9 cellular contexts compared by ENCODE assay signal in the genomic region with DNA sequence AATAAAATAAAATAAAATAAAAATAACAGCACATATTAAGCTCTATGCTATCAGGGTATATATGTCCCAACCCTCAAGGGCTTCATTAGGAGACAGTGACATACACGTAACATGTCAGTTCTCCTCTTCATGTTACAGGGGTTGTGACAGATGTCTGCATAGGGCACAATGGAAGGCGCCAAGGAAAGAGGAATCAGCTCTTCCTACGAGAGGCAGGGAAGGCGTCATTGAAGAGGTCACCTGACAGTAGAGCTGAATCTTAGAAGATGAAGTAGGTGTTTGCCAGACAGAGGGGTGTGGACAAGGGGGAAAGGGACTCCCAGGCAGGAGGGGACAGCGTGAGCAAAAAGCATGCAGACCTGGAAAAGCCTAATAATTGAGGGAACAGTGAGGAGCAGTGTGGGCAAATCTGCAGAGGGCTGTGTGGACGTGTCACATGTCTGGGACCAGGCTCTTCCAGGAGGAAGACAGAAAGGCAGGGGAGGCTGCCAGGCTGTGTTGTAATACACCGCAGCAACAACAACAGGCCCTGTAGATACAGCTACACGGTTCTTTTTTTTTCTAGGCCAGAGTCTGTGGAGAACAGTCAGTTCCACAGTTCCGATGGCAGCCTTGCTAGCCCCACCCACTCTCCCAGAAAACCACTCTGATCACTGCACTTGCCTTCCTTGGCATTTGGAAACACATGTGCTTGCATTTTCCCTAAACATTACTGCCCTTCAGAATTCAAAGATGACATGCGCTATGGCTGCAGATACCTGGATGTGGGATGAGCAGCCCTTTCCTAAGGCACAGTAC. TPM values are rescaled to one million over a fixed set of nuclear protein-coding genes. Genes with fewer than 3 reads are reported as not detected.
DNase-seq lines count a peak whose midpoint lies in the region; ATAC-seq and TF ChIP-seq lines count a peak whose summit lies in the region.
"Had no signal": no experiment of that assay in that cellular context is flagged by ENCODE, and none has a peak within 500 bp of the region (broad histone marks: within the 10 kb centered on the region; RNA-seq: fewer than 3 reads in every experiment).

No MANE protein-coding gene starts in this region.

- H3K4me1 ChIP-seq in fibroblast of lung (ENCODE audit: control insufficient read depth, extremely low read depth, insufficient read depth, low read length) (no peaks in the 10 kb centered on the region), tibial artery (peaks cover 0 to 35% (median 28%) of the 10 kb centered on the region in 4 donors)

- in situ Hi-C loops in SK-MEL-5 (cut with HindIII; ENCODE audit: low pct_unique_long_range_greater_than_20kb, low sequenced_read_pairs), result no loop called here

- DNase-seq in SK-MEL-5 (ENCODE audit: low read depth, low spot score) (peak; percentile 71), fibroblast of lung (ENCODE audit: low read depth in 2 of 2) (peak; percentile 42 to 93), myocyte (ENCODE audit: low read depth) (peak; percentile 41), tibial artery (peak; percentile 97 to 98), NCI-H1105 (lab: John Stamatoyannopoulos, UW) (no peak)
- no peak for DNase-seq in activated effector memory CD4-positive, alpha-beta T cell treated with anti-CD3 and anti-CD28 coated beads, Interleukin-2, amount 50 U/mL, for 16 hours
- DNase-seq: activated naive CD8-positive, alpha-beta T cell treated with anti-CD3 and anti-CD28 coated beads, Interleukin-2, amount 10 ng/mL, durations not matched to agents 7 days and 5 days had no signal

- H3K27me3 ChIP-seq in fibroblast of lung (ENCODE audit: control insufficient read depth, insufficient read depth, low read length) (no peaks in the 10 kb centered on the region), tibial artery (no peaks in the 10 kb centered on the region)

- no peak overlapping the region for H3K4me3 ChIP-seq in fibroblast of lung (replicated peaks in 1 of 4; ENCODE audit: control extremely low read depth in 1 of 4, insufficient read depth in 1 of 4, low read depth in 3 of 4, low read length in 4 of 4)
- H3K4me3 ChIP-seq in tibial artery, result no peak overlapping the region

- H3K9me3 ChIP-seq in fibroblast of lung (ENCODE audit: control insufficient read depth, insufficient read depth, low read depth, low read length) (no peaks in the 10 kb centered on the region), tibial artery (peaks cover 0 to 6% (median 0%) of the 10 kb centered on the region in 3 donors)

- intact Hi-C loops in tibial artery (cut with DNase I; ENCODE audit: low total_unique reads), result no loop called here

- H3K27ac ChIP-seq in fibroblast of lung (ENCODE audit: insufficient read depth, low read length) (no peak overlapping the region), tibial artery (peak overlapping the region; percentile 77 to 98)

- no peak for TF ChIP-seq CTCF in fibroblast of lung (conservative IDR thresholded peaks at IDR 0.05 in 1 of 2, IDR thresholded peaks at IDR 0.05 in 1 of 2; ENCODE audit: low read depth in 1 of 2, low read length in 2 of 2)
- TF ChIP-seq CTCF in tibial artery (IDR thresholded peaks at IDR 0.05), result no peak

- H3K36me3 ChIP-seq in fibroblast of lung (ENCODE audit: control insufficient read depth, insufficient read depth, low read length), result no peaks in the 10 kb centered on the region
- no peaks in the 10 kb centered on the region for H3K36me3 ChIP-seq in tibial artery

- H3K9ac ChIP-seq in fibroblast of lung (ENCODE audit: insufficient read depth, low read length), result no peak overlapping the region

- H2AFZ ChIP-seq in fibroblast of lung (ENCODE audit: low read length), result no peak overlapping the region

- no peaks in the 10 kb centered on the region for H4K20me1 ChIP-seq in fibroblast of lung (ENCODE audit: control insufficient read depth, extremely low read depth, insufficient read depth, low read length)

- H3K79me2 ChIP-seq in fibroblast of lung (ENCODE audit: control insufficient read depth, insufficient read depth, low read length), result peaks cover 2% of the 10 kb centered on the region

- H3K4me2 ChIP-seq in fibroblast of lung (ENCODE audit: extremely low read depth, insufficient read depth, low read length), result no peak overlapping the region

- ATAC-seq in GM21381 (IDR thresholded peaks at IDR 0.05; ENCODE audit: unreplicated experiment) (no peak), GM19023 (IDR thresholded peaks at IDR 0.05; ENCODE audit: unreplicated experiment) (no peak)

RNA-seq across cellular contexts. Expression of a gene that starts 2.5 kb away (rescaled TPM):
- 4.3 and 4.6 TPM in 2 replicates for total RNA-seq in SK-MEL-5 (2014; rRNA removed; shearing (Covaris generic))
- polyA plus RNA-seq in SK-MEL-5 (2015; cell fraction: cytosol; rRNA removed), result 10.1 and 11.8 TPM in 2 replicates
- 3.6 and 4.6 TPM in 2 replicates for polyA plus RNA-seq in SK-MEL-5 (2015; cell fraction: nucleus; rRNA removed)
- total RNA-seq in fibroblast of lung, result 13.4 and 16.3 TPM in 2 replicates
- polyA plus RNA-seq in fibroblast of lung, result 10.9 and 13.1 TPM in 2 replicates
- 11.5 and 14.3 TPM in 2 replicates for polyA plus RNA-seq in fibroblast of lung (2012)
- 0.94 and 2.5 TPM in 2 replicates for polyA minus RNA-seq in fibroblast of lung (ENCODE audit: low replicate concordance)
- 10.3 and 13.4 TPM in 2 replicates for total RNA-seq in myocyte
- polyA plus RNA-seq in myocyte (2012), result 11.7 TPM

RNA-seq across cellular contexts. Expression of a gene that starts 45.6 kb away (rescaled TPM):
- 0.35 TPM in 1 of 2 replicates, not detected in the other for total RNA-seq in SK-MEL-5 (2014; rRNA removed; shearing (Covaris generic))
- polyA plus RNA-seq in SK-MEL-5 (2015; cell fraction: cytosol; rRNA removed), result 0.32 TPM in 1 of 2 replicates, not detected in the other
- polyA plus RNA-seq in SK-MEL-5 (2015; cell fraction: nucleus; rRNA removed), result 1.1 TPM in 1 of 2 replicates, not detected in the other
- total RNA-seq in fibroblast of lung (0.50 and 1.0 TPM in 2 replicates), myocyte (0.16 and 0.37 TPM in 2 replicates)
- polyA plus RNA-seq in fibroblast of lung, result 0.17 and 0.18 TPM in 2 replicates
- polyA plus RNA-seq in fibroblast of lung (2012), result 0.23 and 0.48 TPM in 2 replicates
- polyA minus RNA-seq in fibroblast of lung (ENCODE audit: low replicate concordance), result not detected in 2 replicates
- polyA plus RNA-seq in myocyte (2012), result 0.32 TPM

Comparison
In these comparisons a context has a peak if more than half of its experiments do, and no peak if none do; other contexts are left out.
1. DNase-seq: peak in SK-MEL-5 (single experiment), fibroblast of lung (2 of 2), myocyte (single experiment) and tibial artery (2 of 2); none in activated effector memory CD4-positive, alpha-beta T cell treated with anti-CD3 and anti-CD28 coated beads, Interleukin-2, amount 50 U/mL, for 16 hours (single experiment) and NCI-H1105 (single experiment).